In genomic region chr2:178270338-178270737, GRCh38 we compare ENCODE assay signal across 8 cellular contexts.
"Had no signal": no experiment of that assay in that cellular context is flagged by ENCODE, and none has a peak within 500 bp of the region (broad histone marks: within the 10 kb centered on the region; RNA-seq: fewer than 3 reads in every experiment).

No MANE protein-coding gene starts in this region.

- H3K27ac ChIP-seq: HL-60 had no signal

- ATAC-seq: HCT116, HepG2 had no signal

- H3K4me3 Mint-ChIP-seq: HFFc6, IgD-negative memory B cell had no signal

- DNase-seq: GOT3, H7, HFFc6 had no signal

- H3K4me1 Mint-ChIP-seq: IgD-negative memory B cell had no signal

- H3K36me3 Mint-ChIP-seq: IgD-negative memory B cell had no signal

- H3K27ac Mint-ChIP-seq: HFFc6, IgD-negative memory B cell had no signal

- H3K4me3 ChIP-seq: HAP-1 had no signal

- H3K36me3 ChIP-seq: HAP-1 had no signal

- H3K9me3 ChIP-seq: HAP-1 had no signal

- H3K9me3 Mint-ChIP-seq: HFFc6, IgD-negative memory B cell had no signal
